In the genomic region with DNA sequence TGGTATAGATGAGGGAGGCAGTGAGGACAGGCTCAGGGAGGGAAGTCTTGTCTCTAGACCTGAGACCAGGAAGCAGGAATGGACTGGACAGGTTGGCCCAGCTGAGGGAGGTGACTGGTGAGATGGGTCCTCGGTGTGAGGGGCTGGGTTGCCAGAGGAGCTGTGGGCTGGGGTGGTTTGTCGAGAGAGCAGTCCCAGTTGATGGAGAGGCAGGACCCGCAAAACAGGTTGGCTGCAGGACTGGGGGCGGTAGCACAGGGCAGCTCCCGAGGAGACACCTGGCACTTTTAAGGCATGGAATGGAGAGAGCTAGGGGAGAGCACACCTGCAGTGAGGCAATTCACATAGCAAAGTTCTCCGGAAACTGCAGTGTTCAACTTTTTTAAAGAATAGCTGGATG, we compare ENCODE assay signal across 2 cellular contexts.
TF ChIP-seq lines count a peak whose summit lies in the region.

No MANE protein-coding gene starts in this region.

TF ChIP-seq in A549, 52 proteins besides CTCF, POLR2A, EP300 and RAD21 (continued from another document):
- TF ChIP-seq BHLHE40 (IDR thresholded peaks at IDR 0.05; ENCODE audit: low read depth, low read length) (no peak), TFCP2L1 (CRISPR knock-in tag; IDR thresholded peaks at IDR 0.05) (0 out of 2 replicates have a peak, but pooled peaks have one; percentile 23)
TF ChIP-seq in A549: peak in this region for 1.

TF ChIP-seq in GM23338, 12 proteins besides CTCF, POLR2A, EP300 and RAD21 (continued from another document):
- TF ChIP-seq NANOG (IDR thresholded peaks at IDR 0.05; ENCODE audit: borderline replicate concordance), result no peak
- TF ChIP-seq, protein P1, sequence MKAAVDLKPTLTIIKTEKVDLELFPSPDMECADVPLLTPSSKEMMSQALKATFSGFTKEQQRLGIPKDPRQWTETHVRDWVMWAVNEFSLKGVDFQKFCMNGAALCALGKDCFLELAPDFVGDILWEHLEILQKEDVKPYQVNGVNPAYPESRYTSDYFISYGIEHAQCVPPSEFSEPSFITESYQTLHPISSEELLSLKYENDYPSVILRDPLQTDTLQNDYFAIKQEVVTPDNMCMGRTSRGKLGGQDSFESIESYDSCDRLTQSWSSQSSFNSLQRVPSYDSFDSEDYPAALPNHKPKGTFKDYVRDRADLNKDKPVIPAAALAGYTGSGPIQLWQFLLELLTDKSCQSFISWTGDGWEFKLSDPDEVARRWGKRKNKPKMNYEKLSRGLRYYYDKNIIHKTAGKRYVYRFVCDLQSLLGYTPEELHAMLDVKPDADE (IDR thresholded peaks at IDR 0.05), result no peak
- TF ChIP-seq EZH2 (IDR thresholded peaks at IDR 0.05; ENCODE audit: low read depth, unreplicated experiment), result no peak
- no peak for TF ChIP-seq EZH2phosphoT487 (IDR thresholded peaks at IDR 0.05; ENCODE audit: unreplicated experiment)
- no peak for TF ChIP-seq STAT1 (IDR thresholded peaks at IDR 0.05; ENCODE audit: unreplicated experiment)
- no peak for TF ChIP-seq CREB1 (CRISPR knock-in tag; IDR thresholded peaks at IDR 0.05; ENCODE audit: low read depth)
- TF ChIP-seq, protein P2, sequence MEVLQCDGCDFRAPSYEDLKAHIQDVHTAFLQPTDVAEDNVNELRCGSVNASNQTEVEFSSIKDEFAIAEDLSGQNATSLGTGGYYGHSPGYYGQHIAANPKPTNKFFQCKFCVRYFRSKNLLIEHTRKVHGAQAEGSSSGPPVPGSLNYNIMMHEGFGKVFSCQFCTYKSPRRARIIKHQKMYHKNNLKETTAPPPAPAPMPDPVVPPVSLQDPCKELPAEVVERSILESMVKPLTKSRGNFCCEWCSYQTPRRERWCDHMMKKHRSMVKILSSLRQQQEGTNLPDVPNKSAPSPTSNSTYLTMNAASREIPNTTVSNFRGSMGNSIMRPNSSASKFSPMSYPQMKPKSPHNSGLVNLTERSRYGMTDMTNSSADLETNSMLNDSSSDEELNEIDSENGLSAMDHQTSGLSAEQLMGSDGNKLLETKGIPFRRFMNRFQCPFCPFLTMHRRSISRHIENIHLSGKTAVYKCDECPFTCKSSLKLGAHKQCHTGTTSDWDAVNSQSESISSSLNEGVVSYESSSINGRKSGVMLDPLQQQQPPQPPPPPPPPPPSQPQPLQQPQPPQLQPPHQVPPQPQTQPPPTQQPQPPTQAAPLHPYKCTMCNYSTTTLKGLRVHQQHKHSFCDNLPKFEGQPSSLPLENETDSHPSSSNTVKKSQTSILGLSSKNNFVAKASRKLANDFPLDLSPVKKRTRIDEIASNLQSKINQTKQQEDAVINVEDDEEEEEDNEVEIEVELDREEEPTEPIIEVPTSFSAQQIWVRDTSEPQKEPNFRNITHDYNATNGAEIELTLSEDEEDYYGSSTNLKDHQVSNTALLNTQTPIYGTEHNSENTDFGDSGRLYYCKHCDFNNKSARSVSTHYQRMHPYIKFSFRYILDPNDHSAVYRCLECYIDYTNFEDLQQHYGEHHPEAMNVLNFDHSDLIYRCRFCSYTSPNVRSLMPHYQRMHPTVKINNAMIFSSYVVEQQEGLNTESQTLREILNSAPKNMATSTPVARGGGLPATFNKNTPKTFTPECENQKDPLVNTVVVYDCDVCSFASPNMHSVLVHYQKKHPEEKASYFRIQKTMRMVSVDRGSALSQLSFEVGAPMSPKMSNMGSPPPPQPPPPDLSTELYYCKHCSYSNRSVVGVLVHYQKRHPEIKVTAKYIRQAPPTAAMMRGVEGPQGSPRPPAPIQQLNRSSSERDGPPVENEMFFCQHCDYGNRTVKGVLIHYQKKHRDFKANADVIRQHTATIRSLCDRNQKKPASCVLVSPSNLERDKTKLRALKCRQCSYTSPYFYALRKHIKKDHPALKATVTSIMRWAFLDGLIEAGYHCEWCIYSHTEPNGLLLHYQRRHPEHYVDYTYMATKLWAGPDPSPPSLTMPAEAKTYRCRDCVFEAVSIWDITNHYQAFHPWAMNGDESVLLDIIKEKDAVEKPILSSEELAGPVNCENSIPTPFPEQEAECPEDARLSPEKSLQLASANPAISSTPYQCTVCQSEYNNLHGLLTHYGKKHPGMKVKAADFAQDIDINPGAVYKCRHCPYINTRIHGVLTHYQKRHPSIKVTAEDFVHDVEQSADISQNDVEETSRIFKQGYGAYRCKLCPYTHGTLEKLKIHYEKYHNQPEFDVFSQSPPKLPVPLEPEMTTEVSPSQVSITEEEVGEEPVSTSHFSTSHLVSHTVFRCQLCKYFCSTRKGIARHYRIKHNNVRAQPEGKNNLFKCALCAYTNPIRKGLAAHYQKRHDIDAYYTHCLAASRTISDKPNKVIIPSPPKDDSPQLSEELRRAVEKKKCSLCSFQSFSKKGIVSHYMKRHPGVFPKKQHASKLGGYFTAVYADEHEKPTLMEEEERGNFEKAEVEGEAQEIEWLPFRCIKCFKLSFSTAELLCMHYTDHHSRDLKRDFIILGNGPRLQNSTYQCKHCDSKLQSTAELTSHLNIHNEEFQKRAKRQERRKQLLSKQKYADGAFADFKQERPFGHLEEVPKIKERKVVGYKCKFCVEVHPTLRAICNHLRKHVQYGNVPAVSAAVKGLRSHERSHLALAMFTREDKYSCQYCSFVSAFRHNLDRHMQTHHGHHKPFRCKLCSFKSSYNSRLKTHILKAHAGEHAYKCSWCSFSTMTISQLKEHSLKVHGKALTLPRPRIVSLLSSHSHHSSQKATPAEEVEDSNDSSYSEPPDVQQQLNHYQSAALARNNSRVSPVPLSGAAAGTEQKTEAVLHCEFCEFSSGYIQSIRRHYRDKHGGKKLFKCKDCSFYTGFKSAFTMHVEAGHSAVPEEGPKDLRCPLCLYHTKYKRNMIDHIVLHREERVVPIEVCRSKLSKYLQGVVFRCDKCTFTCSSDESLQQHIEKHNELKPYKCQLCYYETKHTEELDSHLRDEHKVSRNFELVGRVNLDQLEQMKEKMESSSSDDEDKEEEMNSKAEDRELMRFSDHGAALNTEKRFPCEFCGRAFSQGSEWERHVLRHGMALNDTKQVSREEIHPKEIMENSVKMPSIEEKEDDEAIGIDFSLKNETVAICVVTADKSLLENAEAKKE (CRISPR knock-in tag; IDR thresholded peaks at IDR 0.05), result no peak
- TF ChIP-seq, protein P3, sequence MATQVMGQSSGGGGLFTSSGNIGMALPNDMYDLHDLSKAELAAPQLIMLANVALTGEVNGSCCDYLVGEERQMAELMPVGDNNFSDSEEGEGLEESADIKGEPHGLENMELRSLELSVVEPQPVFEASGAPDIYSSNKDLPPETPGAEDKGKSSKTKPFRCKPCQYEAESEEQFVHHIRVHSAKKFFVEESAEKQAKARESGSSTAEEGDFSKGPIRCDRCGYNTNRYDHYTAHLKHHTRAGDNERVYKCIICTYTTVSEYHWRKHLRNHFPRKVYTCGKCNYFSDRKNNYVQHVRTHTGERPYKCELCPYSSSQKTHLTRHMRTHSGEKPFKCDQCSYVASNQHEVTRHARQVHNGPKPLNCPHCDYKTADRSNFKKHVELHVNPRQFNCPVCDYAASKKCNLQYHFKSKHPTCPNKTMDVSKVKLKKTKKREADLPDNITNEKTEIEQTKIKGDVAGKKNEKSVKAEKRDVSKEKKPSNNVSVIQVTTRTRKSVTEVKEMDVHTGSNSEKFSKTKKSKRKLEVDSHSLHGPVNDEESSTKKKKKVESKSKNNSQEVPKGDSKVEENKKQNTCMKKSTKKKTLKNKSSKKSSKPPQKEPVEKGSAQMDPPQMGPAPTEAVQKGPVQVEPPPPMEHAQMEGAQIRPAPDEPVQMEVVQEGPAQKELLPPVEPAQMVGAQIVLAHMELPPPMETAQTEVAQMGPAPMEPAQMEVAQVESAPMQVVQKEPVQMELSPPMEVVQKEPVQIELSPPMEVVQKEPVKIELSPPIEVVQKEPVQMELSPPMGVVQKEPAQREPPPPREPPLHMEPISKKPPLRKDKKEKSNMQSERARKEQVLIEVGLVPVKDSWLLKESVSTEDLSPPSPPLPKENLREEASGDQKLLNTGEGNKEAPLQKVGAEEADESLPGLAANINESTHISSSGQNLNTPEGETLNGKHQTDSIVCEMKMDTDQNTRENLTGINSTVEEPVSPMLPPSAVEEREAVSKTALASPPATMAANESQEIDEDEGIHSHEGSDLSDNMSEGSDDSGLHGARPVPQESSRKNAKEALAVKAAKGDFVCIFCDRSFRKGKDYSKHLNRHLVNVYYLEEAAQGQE (IDR thresholded peaks at IDR 0.05; ENCODE audit: unreplicated experiment), result no peak
- no peak; the same call in 1 of the 2 replicates for TF ChIP-seq POLR2AphosphoS5 (IDR thresholded peaks at IDR 0.05; ENCODE audit: low read depth)
- TF ChIP-seq JUNB (IDR thresholded peaks at IDR 0.05; ENCODE audit: unreplicated experiment), result no peak
TF ChIP-seq in GM23338: peak in this region for 0.
